12 cellular contexts compared by ENCODE assay signal in genomic region chr3:66035763-66036477, GRCh38. TPM values are rescaled to one million over a fixed set of nuclear protein-coding genes. Genes with fewer than 3 reads are reported as not detected.
DNase-seq lines count a peak whose midpoint lies in the region; ATAC-seq and TF ChIP-seq lines count a peak whose summit lies in the region.
"Had no signal": no experiment of that assay in that cellular context is flagged by ENCODE, and none has a peak within 500 bp of the region (broad histone marks: within the 10 kb centered on the region; RNA-seq: fewer than 3 reads in every experiment).

No MANE protein-coding gene starts in this region.

- TF ChIP-seq CTCF in AG04449 (IDR thresholded peaks at IDR 0.05; ENCODE audit: insufficient read depth, low read length, missing control alignments) (no peak), Loucy (conservative IDR thresholded peaks at IDR 0.05; ENCODE audit: low read length) (no peak), neural crest cell (conservative IDR thresholded peaks at IDR 0.05) (no peak)

- peak overlapping the region; percentile 62 for H3K4me2 ChIP-seq in Loucy (ENCODE audit: low read depth, low read length, poor library complexity, severe bottlenecking)
- H3K4me2 ChIP-seq in Karpas-422 (ENCODE audit: low read depth, low read length, poor library complexity, severe bottlenecking), result no peak overlapping the region

- no peaks in the 10 kb centered on the region for H3F3A ChIP-seq in Loucy (ENCODE audit: low read depth)

- H3K9ac ChIP-seq in Loucy (ENCODE audit: low read depth, low read length, poor library complexity, severe bottlenecking) (peak overlapping the region; percentile 5), Karpas-422 (ENCODE audit: low read length) (no peak overlapping the region)

- H3K27me3 ChIP-seq in Loucy (ENCODE audit: insufficient read depth, low read length, poor library complexity, severe bottlenecking) (no peaks in the 10 kb centered on the region), Karpas-422 (ENCODE audit: low read length) (no peaks in the 10 kb centered on the region)

- POLR2A ChIA-PET in AG04449 (lab: Yijun Ruan, JAX), result no interaction called here

- DNase-seq in AG04449 (ENCODE audit: low read depth, low spot score) (no peak), epithelial cell of prostate (ENCODE audit: low read depth, low spot score) (no peak), neural crest cell (ENCODE audit: low read depth, low spot score) (no peak), Karpas-422 (no peak), mesenteric fat pad (ENCODE audit: low spot score) (no peak)
- DNase-seq: CD8-positive, alpha-beta memory T cell; central memory CD4-positive, alpha-beta T cell; MM.1S; RPMI8226 had no signal

- H3K9me3 Mint-ChIP-seq in neural crest cell, result no peaks in the 10 kb centered on the region
- H3K9me3 Mint-ChIP-seq: CD8-positive, alpha-beta memory T cell had no signal

- H3K27ac ChIP-seq in epithelial cell of prostate (peak overlapping the region; percentile 16), Karpas-422 (ENCODE audit: low read length) (no peak overlapping the region)

- peaks cover 33% of the 10 kb centered on the region for H3K4me1 Mint-ChIP-seq in neural crest cell

- peaks cover 16% of the 10 kb centered on the region for H3K27me3 Mint-ChIP-seq in neural crest cell (ENCODE audit: low read depth)

- peak overlapping the region; percentile 99 for H3K4me3 Mint-ChIP-seq in neural crest cell

- H3K79me2 ChIP-seq in Loucy (ENCODE audit: insufficient read depth, low read length) (peaks cover 11% of the 10 kb centered on the region; the same call in 1 of the 2 replicates), Karpas-422 (ENCODE audit: low read length) (no peaks in the 10 kb centered on the region)

- H3K9me2 ChIP-seq in Loucy (replicated peaks; ENCODE audit: low read depth, low read length), result no peaks in the 10 kb centered on the region
- H3K9me2 ChIP-seq in Karpas-422 (replicated peaks; ENCODE audit: insufficient read depth, low read length), result no peaks in the 10 kb centered on the region

- H3K36me3 Mint-ChIP-seq in neural crest cell (ENCODE audit: low read depth), result no peaks in the 10 kb centered on the region
- H3K36me3 Mint-ChIP-seq: CD8-positive, alpha-beta memory T cell had no signal

- no peak for ATAC-seq in HG02678 (IDR thresholded peaks at IDR 0.05; ENCODE audit: unreplicated experiment)
- ATAC-seq in HG02623 (IDR thresholded peaks at IDR 0.05; ENCODE audit: unreplicated experiment), result no peak

- CTCF ChIA-PET in AG04449 (lab: Yijun Ruan, JAX), result interaction anchor here (1.0 to 3.0 kb wide), 5 partner anchors 40 to 249 kb away, joined by 3 to 15 read pairs (median 6); no protein-coding TSS in a partner anchor

- H3K4me1 ChIP-seq in Loucy (ENCODE audit: insufficient read depth, low read length, poor library complexity, severe bottlenecking), result peaks cover 20% of the 10 kb centered on the region
- H3K4me1 ChIP-seq in Karpas-422 (ENCODE audit: low read length), result no peaks in the 10 kb centered on the region

- H2AFZ ChIP-seq in Loucy (ENCODE audit: low read length) (no peak overlapping the region), Karpas-422 (ENCODE audit: low read length) (no peak overlapping the region)

- H3K36me3 ChIP-seq in Loucy (ENCODE audit: insufficient read depth, low read length), result no peaks in the 10 kb centered on the region
- no peaks in the 10 kb centered on the region for H3K36me3 ChIP-seq in Karpas-422 (ENCODE audit: insufficient read depth, low read length)

- H3K9me3 ChIP-seq in Loucy (ENCODE audit: insufficient read depth, low read depth, low read length), result no peaks in the 10 kb centered on the region
- H3K9me3 ChIP-seq in Karpas-422 (ENCODE audit: low read length), result no peaks in the 10 kb centered on the region

- no peak overlapping the region for H3K27ac Mint-ChIP-seq in neural crest cell (ENCODE audit: unreplicated experiment)
- H3K27ac Mint-ChIP-seq: CD8-positive, alpha-beta memory T cell had no signal

- H3K4me3 ChIP-seq in AG04449 (ENCODE audit: low read depth, low read length), result peak overlapping the region; percentile 98
- H3K4me3 ChIP-seq in Loucy (ENCODE audit: low read length, poor library complexity, severe bottlenecking), result peak overlapping the region; percentile 82
- no peak overlapping the region for H3K4me3 ChIP-seq in Karpas-422 (ENCODE audit: low read length)

- H4K20me1 ChIP-seq in Loucy (ENCODE audit: insufficient read depth, low read length, poor library complexity, severe bottlenecking) (no peaks in the 10 kb centered on the region), Karpas-422 (ENCODE audit: insufficient read depth, low read depth, low read length) (no peaks in the 10 kb centered on the region)

RNA-seq across cellular contexts. Expression of gene MAGI1, which starts 2.8 kb away (rescaled TPM):
- total RNA-seq in neural crest cell, result 47.7 and 49.8 TPM in 2 replicates
- total RNA-seq in Karpas-422 (2014; rRNA removed; shearing (Covaris generic); ENCODE audit: low replicate concordance), result 0.71 TPM in 1 of 2 replicates, not detected in the other
- 74.8 TPM for total RNA-seq in mesenteric fat pad

Comparison
In these comparisons a context has a peak if more than half of its experiments do, and no peak if none do; other contexts are left out.
1. RNA of gene MAGI1, which starts 2.8 kb away (total RNA-seq): 74.8 TPM in mesenteric fat pad (single experiment) and 47.7 to 49.8 TPM in neural crest cell; 0.71 TPM in Karpas-422; every median in the first group is over 10 times any median in the second.